15 cellular contexts compared by ENCODE assay signal in the genomic region with DNA sequence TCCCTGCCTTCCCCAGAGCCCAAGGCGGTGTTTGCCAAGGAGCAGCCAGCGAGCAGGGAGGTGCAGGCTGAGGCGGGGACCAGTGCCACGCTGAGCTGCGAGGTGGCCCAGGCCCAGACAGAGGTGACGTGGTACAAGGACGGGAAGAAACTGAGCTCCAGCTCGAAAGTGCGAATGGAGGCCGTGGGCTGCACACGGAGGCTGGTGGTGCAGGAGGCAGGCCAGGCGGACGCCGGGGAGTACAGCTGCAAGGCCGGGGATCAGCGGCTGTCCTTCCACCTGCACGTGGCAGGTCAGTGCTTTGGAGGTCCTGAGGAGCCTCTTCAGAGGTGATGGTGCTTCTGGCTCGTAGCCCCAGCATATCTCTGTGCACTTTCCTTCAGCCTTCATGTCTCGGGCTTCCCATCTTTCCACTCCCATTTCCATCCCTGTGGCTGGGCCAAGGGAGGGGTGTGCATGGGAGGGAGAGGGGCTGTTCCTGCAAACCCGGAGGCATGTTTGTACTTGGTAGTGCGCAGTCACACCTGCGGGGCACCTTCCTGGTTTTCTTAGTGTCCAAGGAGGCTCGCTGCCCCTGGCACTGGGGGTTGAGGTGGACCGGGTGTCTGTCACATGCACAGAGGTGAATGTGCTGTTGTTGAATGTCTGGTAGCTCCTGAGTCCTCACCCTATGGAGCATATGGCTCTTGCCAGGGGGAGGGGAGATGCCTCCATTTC. TPM values are rescaled to one million over a fixed set of nuclear protein-coding genes. Genes with fewer than 3 reads are reported as not detected.
DNase-seq lines count a peak whose midpoint lies in the region; ATAC-seq, FAIRE-seq and TF ChIP-seq lines count a peak whose summit lies in the region.
"Had no signal": no experiment of that assay in that cellular context is flagged by ENCODE, and none has a peak within 500 bp of the region (broad histone marks: within the 10 kb centered on the region; RNA-seq: fewer than 3 reads in every experiment).

No MANE protein-coding gene starts in this region.

- H3K4me1 Mint-ChIP-seq in GM23338 = peaks cover 20% of the 10 kb centered on the region
- H3K4me1 Mint-ChIP-seq: CD4-positive, CD25-positive, alpha-beta regulatory T cell had no signal

- peak overlapping the region; percentile 47 for H3K14ac ChIP-seq in neuronal stem cell (ENCODE audit: low read length)

- POLR2A ChIA-PET in K562 (lab: Yijun Ruan, JAX) = no interaction called here

- H3K4me1 ChIP-seq in GM23338 (ENCODE audit: insufficient read depth) (no peaks in the 10 kb centered on the region), K562 (replicated peaks in 1 of 2; ENCODE audit: control insufficient read depth in 2 of 2, insufficient read depth in 2 of 2, low read length in 2 of 2) (peaks cover 4 to 17% of the 10 kb centered on the region in 2 experiments; a peak in 4 of 5 replicates), neuronal stem cell (ENCODE audit: control insufficient read depth in 2 of 2, insufficient read depth in 1 of 2, low read depth in 1 of 2, low read length in 2 of 2) (no peaks in the 10 kb centered on the region), gastrocnemius medialis (peaks cover 0 to 8% of the 10 kb centered on the region in 2 donors)
- H3K4me1 ChIP-seq: HAP-1 had no signal

- H3K36me3 Mint-ChIP-seq in GM23338 (ENCODE audit: low read depth) = peaks cover 11% of the 10 kb centered on the region

- H2BK5ac ChIP-seq in neuronal stem cell (ENCODE audit: low read length) = no peak overlapping the region

- peak overlapping the region; percentile 73; the same call in 1 of the 2 replicates for H3K27ac Mint-ChIP-seq in GM23338
- H3K27ac Mint-ChIP-seq: CD4-positive, CD25-positive, alpha-beta regulatory T cell; HFFc6 had no signal

- BruUV-seq in K562 (replicated peaks; lab: Mats Ljungman, UMichigan) = no TSS peak

- H3K18ac ChIP-seq in neuronal stem cell (ENCODE audit: low read length) = no peak overlapping the region

- H2BK12ac ChIP-seq in neuronal stem cell (ENCODE audit: low read length) = no peak overlapping the region

- no peak overlapping the region for H3K4ac ChIP-seq in neuronal stem cell (ENCODE audit: low read length)

- no peak overlapping the region for H3K4me3 Mint-ChIP-seq in GM23338
- H3K4me3 Mint-ChIP-seq: CD4-positive, CD25-positive, alpha-beta regulatory T cell; HFFc6 had no signal

- no peaks in the 10 kb centered on the region for H3K9me1 ChIP-seq in K562 (ENCODE audit: control insufficient read depth, insufficient read depth, low read length)

- H4K8ac ChIP-seq in neuronal stem cell (ENCODE audit: low read depth, low read length) = no peak overlapping the region

- TF ChIP-seq CTCF in GM23338 (conservative IDR thresholded peaks at IDR 0.05; ENCODE audit: low read depth in 2 of 2) = no peak
- no peak for TF ChIP-seq CTCF in K562 (IDR thresholded peaks at IDR 0.05 in 2 of 3, conservative IDR thresholded peaks at IDR 0.05 in 1 of 3; ENCODE audit: insufficient read depth in 2 of 3, low read depth in 1 of 3, low read length in 3 of 3)
- TF ChIP-seq CTCF in gastrocnemius medialis (IDR thresholded peaks at IDR 0.05 in 4 of 5, conservative IDR thresholded peaks at IDR 0.05 in 1 of 5) = no peak

- H4K91ac ChIP-seq in neuronal stem cell (ENCODE audit: low read depth, low read length, poor library complexity) = no peak overlapping the region

- H3K79me1 ChIP-seq in neuronal stem cell (ENCODE audit: low read depth, low read length) = no peaks in the 10 kb centered on the region

- no peak overlapping the region for H3K4me2 ChIP-seq in GM23338
- no peak overlapping the region for H3K4me2 ChIP-seq in K562 (ENCODE audit: insufficient read depth, low read length)
- H3K4me2 ChIP-seq in neuronal stem cell (ENCODE audit: insufficient read depth, low read length, poor library complexity, severe bottlenecking) = no peak overlapping the region
- H3K4me2 ChIP-seq: BLaER1 treated with 17β-estradiol and CSF1 and Interleukin-3, amounts not matched to agents 10 nM and 100 nM had no signal

- no peak overlapping the region for H3K4me3 ChIP-seq in GM23338
- no peak overlapping the region for H3K4me3 ChIP-seq in K562
- no peak overlapping the region for H3K4me3 ChIP-seq in neuronal stem cell (ENCODE audit: low read length in 2 of 2)
- no peak overlapping the region for H3K4me3 ChIP-seq in gastrocnemius medialis
- H3K4me3 ChIP-seq: BLaER1 treated with 17β-estradiol and CSF1 and Interleukin-3, amounts not matched to agents 10 nM and 100 nM; GM23248; HAP-1 had no signal

- in situ Hi-C loops in K562 (cut with MboI) (no loop called here), gastrocnemius medialis (cut with MboI; ENCODE audit: low sequenced_read_pairs in 4 of 4) (no loop called here)

- TF ChIP-seq POLR2A in K562 (conservative IDR thresholded peaks at IDR 0.05) (no peak), gastrocnemius medialis (IDR thresholded peaks at IDR 0.05) (no peak)

- H4K20me1 ChIP-seq in GM23338 (replicated peaks; ENCODE audit: insufficient read depth) (no peaks in the 10 kb centered on the region), K562 (replicated peaks; ENCODE audit: control insufficient read depth, insufficient read depth, low read length) (no peaks in the 10 kb centered on the region)

- CTCF ChIA-PET in K562 (lab: Yijun Ruan, JAX; ENCODE audit: low intra/inter-chr PET ratio) = interaction anchor here (0.8 kb wide), 1 partner anchor 251 kb away, joined by 4 read pairs; no protein-coding TSS in a partner anchor

- no peaks in the 10 kb centered on the region for H3K36me3 ChIP-seq in GM23338 (ENCODE audit: insufficient read depth)
- H3K36me3 ChIP-seq in K562 (ENCODE audit: control insufficient read depth, insufficient read depth, low read length) = no peaks in the 10 kb centered on the region
- peaks cover 0 to 5% of the 10 kb centered on the region in 2 donors for H3K36me3 ChIP-seq in neuronal stem cell (replicated peaks in 1 of 2; ENCODE audit: control insufficient read depth in 2 of 2, insufficient read depth in 2 of 2, low read length in 2 of 2)
- H3K36me3 ChIP-seq in gastrocnemius medialis = peaks cover 0 to 94% of the 10 kb centered on the region in 2 donors
- H3K36me3 ChIP-seq: HAP-1 had no signal

- DNase-seq in GM23338 (ENCODE audit: low spot score) = no peak
- DNase-seq in K562 (ENCODE audit: extremely low read depth in 1 of 4, low spot score in 3 of 4) = no peak
- no peak for DNase-seq in neuronal stem cell (ENCODE audit: low spot score)
- no peak for DNase-seq in gastrocnemius medialis
- no peak for DNase-seq in NCI-H2171 treated with DMSO at 0.1 percent for 48 hours (lab: John Stamatoyannopoulos, UW)
- no peak for DNase-seq in GM03348 (ENCODE audit: low spot score)
- no peak for DNase-seq in NK-92 (lab: John Stamatoyannopoulos, UW; ENCODE audit: unreplicated experiment)
- DNase-seq: CD4-positive, CD25-positive, alpha-beta regulatory T cell; GF-D8 had no signal

- no peak for TF ChIP-seq EP300 in K562 (IDR thresholded peaks at IDR 0.05; ENCODE audit: low read length)

- H3K9me3 ChIP-seq in K562 (replicated peaks; ENCODE audit: control insufficient read depth, insufficient read depth, low read depth, low read length) (no peaks in the 10 kb centered on the region), neuronal stem cell (replicated peaks in 1 of 2; ENCODE audit: control insufficient read depth in 2 of 2, insufficient read depth in 1 of 2, low read depth in 1 of 2, low read length in 2 of 2) (peaks cover 2% of the 10 kb centered on the region in 2 donors), gastrocnemius medialis (no peaks in the 10 kb centered on the region)

- H2AFZ ChIP-seq in GM23338 (no peak overlapping the region), K562 (ENCODE audit: low read depth, low read length) (no peak overlapping the region), neuronal stem cell (ENCODE audit: low read length) (no peak overlapping the region)

- H3F3A ChIP-seq in GM23338 (replicated peaks; ENCODE audit: low read depth) = no peaks in the 10 kb centered on the region

- H3K27me3 Mint-ChIP-seq in GM23338 (ENCODE audit: insufficient read depth, low read depth, poor library complexity) = peaks cover 8% of the 10 kb centered on the region
- H3K27me3 Mint-ChIP-seq: CD4-positive, CD25-positive, alpha-beta regulatory T cell had no signal

- no peaks in the 10 kb centered on the region for H3K79me2 ChIP-seq in GM23338 (replicated peaks; ENCODE audit: insufficient read depth)
- H3K79me2 ChIP-seq in K562 (ENCODE audit: control insufficient read depth, insufficient read depth, low read length) = no peaks in the 10 kb centered on the region

- no peaks in the 10 kb centered on the region for H3K9me3 Mint-ChIP-seq in GM23338

- FAIRE-seq in K562 (lab: Jason Lieb, UNC) = no peak
- FAIRE-seq: HepG2, HTR-8/SVneo had no signal

- no peak overlapping the region for H2BK120ac ChIP-seq in neuronal stem cell (ENCODE audit: low read depth, low read length)

- TF ChIP-seq RAD21 in K562 (CRISPR knock-in tag; conservative IDR thresholded peaks at IDR 0.05 in 1 of 2, IDR thresholded peaks at IDR 0.05 in 1 of 2) = no peak

- ATAC-seq in GM23338 (no peak), K562 (peak; percentile 7; the same call in 1 of the 3 replicates), gastrocnemius medialis (no peak)

- H3K27ac ChIP-seq in GM23338 (ENCODE audit: low read depth) (no peak overlapping the region), K562 (ENCODE audit: extremely low read depth, low read depth, low read length) (no peak overlapping the region), neuronal stem cell (replicated peaks; ENCODE audit: low read length) (no peak overlapping the region), gastrocnemius medialis (peak overlapping the region; percentile 4 to 38 (median 20))
- H3K27ac ChIP-seq: BLaER1 treated with 17β-estradiol and CSF1 and Interleukin-3, amounts not matched to agents 10 nM and 100 nM; GM23248 had no signal

- H3K9ac ChIP-seq in K562 (ENCODE audit: insufficient read depth in 1 of 2, low read depth in 2 of 2, low read length in 2 of 2) = peak overlapping the region in 1 of 2 experiments; percentile 37; a peak in 1 of 4 replicates
- H3K9ac ChIP-seq in neuronal stem cell (ENCODE audit: low read depth, low read length, poor library complexity) = peak overlapping the region; percentile 80
- H3K9ac ChIP-seq: BLaER1 treated with 17β-estradiol and CSF1 and Interleukin-3, amounts not matched to agents 10 nM and 100 nM; GM23248 had no signal

- WGBS in K562 (ENCODE audit: insufficient coverage, low coverage, missing lambda C conversion rate) = 26% methylated on average over 23 of the region's 24 CpGs
- WGBS in neuronal stem cell (ENCODE audit: extremely low coverage in 2 of 2, insufficient read length in 2 of 2, insufficient replicate concordance in 1 of 2), 2 donors = no CpG with 5 or more reads among the region's 24 CpGs

- no peaks in the 10 kb centered on the region for H3K9me2 ChIP-seq in GM23338 (ENCODE audit: insufficient read depth)

- H2AK5ac ChIP-seq in neuronal stem cell (ENCODE audit: low read depth, low read length) = no peak overlapping the region

- H2BK15ac ChIP-seq in neuronal stem cell (ENCODE audit: low read length) = no peak overlapping the region

- peak overlapping the region; percentile 30 for H3K23ac ChIP-seq in neuronal stem cell (ENCODE audit: low read depth, low read length, poor library complexity)

- H3K27me3 ChIP-seq in GM23338 (ENCODE audit: insufficient read depth) (no peaks in the 10 kb centered on the region), K562 (ENCODE audit: control insufficient read depth in 2 of 2, insufficient read depth in 2 of 2, low read length in 2 of 2) (peaks cover 0 to 4% of the 10 kb centered on the region in 2 experiments; a peak in 3 of 5 replicates), neuronal stem cell (ENCODE audit: control insufficient read depth in 3 of 3, insufficient read depth in 3 of 3, low read depth in 1 of 3, low read length in 3 of 3) (no peaks in the 10 kb centered on the region), gastrocnemius medialis (no peaks in the 10 kb centered on the region)
- H3K27me3 ChIP-seq: BLaER1 treated with 17β-estradiol and CSF1 and Interleukin-3, amounts not matched to agents 10 nM and 100 nM had no signal

- intact Hi-C loops in K562 (cut with micrococcal nuclease) (no loop called here), gastrocnemius medialis (cut with DNase I; ENCODE audit: low total_unique reads) (no loop called here)

RNA-seq across cellular contexts. Expression of a gene that starts 56.4 kb away (rescaled TPM):
- total RNA-seq in GM23338 (2014; rRNA removed; shearing (Covaris generic)) = 21.5 and 38.5 TPM in 2 replicates
- polyA plus RNA-seq in GM23338 (2016; fragmentation: Nextera tagmentation; extraction: Ambion mirVana) = 8.4 and 9.6 TPM in 2 replicates
- 22.3 and 52.9 TPM in 2 replicates for total RNA-seq in K562 (2011; cell fraction: chromatin; rRNA removed; ENCODE audit: low replicate concordance)
- 25.5 and 27.1 TPM in 2 replicates for total RNA-seq in K562 (2011; cell fraction: nucleolus; rRNA removed)
- 20.5 and 20.6 TPM in 2 replicates for total RNA-seq in K562 (2011; cell fraction: nucleoplasm; rRNA removed)
- total RNA-seq in K562 (2014; rRNA removed) = 11.8 and 12.0 TPM in 2 replicates
- total RNA-seq in K562 (2014; rRNA removed; fragmentation: Illumina TruSeq; extraction: Trizol) = 0.83 and 1.7 TPM in 2 replicates
- 4.1 and 5.0 TPM in 2 replicates for total RNA-seq in K562 (2015; rRNA removed; fragmentation: Illumina TruSeq; extraction: Trizol)
- total RNA-seq in K562 (2021) = 17.4 and 19.7 TPM in 2 replicates
- 3.4 and 5.6 TPM in 2 replicates for polyA plus RNA-seq in K562 (2011; rRNA removed)
- 3.0 and 8.2 TPM in 2 replicates for polyA plus RNA-seq in K562 (2011; cell fraction: cytosol; rRNA removed)
- 22.5 and 42.0 TPM in 2 replicates for polyA plus RNA-seq in K562 (2011; cell fraction: nucleus; rRNA removed)
- 15.8 and 26.7 TPM in 2 replicates for polyA plus RNA-seq in K562 (2012)
- polyA plus RNA-seq in K562 (2014; fragmentation: Illumina TruSeq; extraction: Trizol) = 3.6 and 6.9 TPM in 2 replicates
- under 1 TPM; 0.18 to 0.29 TPM for polyA plus RNA-seq in K562 (2014; fragmentation: Nextera tagmentation; extraction: Ambion mirVana)
- polyA plus RNA-seq in K562 (2014; rRNA removed) = 11.1 and 12.5 TPM in 2 replicates
- 3.4 TPM in 2 replicates for polyA minus RNA-seq in K562 (2011; rRNA and poly(A)+ RNA removed)
- 8.2 and 10.9 TPM in 2 replicates for polyA minus RNA-seq in K562 (2011; cell fraction: cytosol; rRNA and poly(A)+ RNA removed)
- polyA minus RNA-seq in K562 (2011; cell fraction: nucleus; rRNA and poly(A)+ RNA removed) = 7.0 and 7.1 TPM in 2 replicates
- 7.3 TPM for polyA plus RNA-seq in neuronal stem cell (2013, experiment 1 of 2)
- polyA plus RNA-seq in neuronal stem cell (2013, experiment 2 of 2) = 7.9 TPM
- 1,000 to 10,000 TPM in 2 of 4 donors, 100 to 1,000 TPM in 2; 798 to 1,571 (median 1,162) TPM for total RNA-seq in gastrocnemius medialis

Comparison
In these comparisons a context has a peak if more than half of its experiments do, and no peak if none do; other contexts are left out.
1. H3K27ac ChIP-seq: peak in gastrocnemius medialis (4 of 4); none in GM23338 (single experiment), K562 (single experiment) and neuronal stem cell (single experiment).
2. RNA of a gene that starts 56.4 kb away (total RNA-seq): 798 to 1,571 TPM in gastrocnemius medialis; 21.5 to 38.5 TPM in GM23338 and 0.83 to 52.9 TPM in K562; every median in the first group is over 10 times any median in the second.